Comparison of ENCODE assay signal across 9 cellular contexts in genomic region chr2:218186355-218186766, GRCh38. TPM values are rescaled to one million over a fixed set of nuclear protein-coding genes. Genes with fewer than 3 reads are reported as not detected.
A peak's percentile ranks its signal among the peaks of the same experiment; 100 is the strongest.
DNase-seq lines count a peak whose midpoint lies in the region; TF ChIP-seq lines count a peak whose summit lies in the region.
"Had no signal": no experiment of that assay in that cellular context is flagged by ENCODE, and none has a peak within 500 bp of the region (broad histone marks: within the 10 kb centered on the region; RNA-seq: fewer than 3 reads in every experiment).

No MANE protein-coding gene starts in this region.

- H2AFZ ChIP-seq in parathyroid adenoma, result peak overlapping the region; percentile 83

- no peak overlapping the region for H3K4me3 ChIP-seq in parathyroid adenoma (ENCODE audit: low read depth, low read length)
- no peak overlapping the region for H3K4me3 ChIP-seq in testis
- H3K4me3 ChIP-seq: BLaER1 treated with 17β-estradiol and CSF1 and Interleukin-3, amounts not matched to agents 10 nM and 100 nM had no signal

- peaks cover 9% of the 10 kb centered on the region for H3K4me1 ChIP-seq in parathyroid adenoma
- no peaks in the 10 kb centered on the region for H3K4me1 ChIP-seq in testis

- H3K9ac ChIP-seq in parathyroid adenoma, result no peak overlapping the region

- H3K9me3 ChIP-seq in parathyroid adenoma (ENCODE audit: control insufficient read depth, low read length) (no peaks in the 10 kb centered on the region), testis (no peaks in the 10 kb centered on the region)
- H3K9me3 ChIP-seq: BLaER1 treated with 17β-estradiol and CSF1 and Interleukin-3, amounts not matched to agents 10 nM and 100 nM had no signal

- no peak for TF ChIP-seq POLR2A in testis (IDR thresholded peaks at IDR 0.05)

- WGBS in testis, 2 donors, result 50 to 53% methylated on average over 8 of the region's 8 CpGs

- H3K27me3 ChIP-seq in parathyroid adenoma (ENCODE audit: control insufficient read depth, insufficient read depth, low read length) (no peaks in the 10 kb centered on the region), testis (no peaks in the 10 kb centered on the region)
- H3K27me3 ChIP-seq: BLaER1 treated with 17β-estradiol and CSF1 and Interleukin-3, amounts not matched to agents 10 nM and 100 nM had no signal

- intact Hi-C loops in testis (cut with DNase I; ENCODE audit: low total_unique reads), result no loop called here

- no peaks in the 10 kb centered on the region for H3K36me3 ChIP-seq in parathyroid adenoma (ENCODE audit: control insufficient read depth, insufficient read depth, low read length)
- no peaks in the 10 kb centered on the region for H3K36me3 ChIP-seq in testis (ENCODE audit: low read depth, missing control alignments)
- H3K36me3 ChIP-seq: BLaER1 treated with 17β-estradiol and CSF1 and Interleukin-3, amounts not matched to agents 10 nM and 100 nM had no signal

- TF ChIP-seq CTCF in parathyroid adenoma (IDR thresholded peaks at IDR 0.05) (peak; percentile 79), testis (IDR thresholded peaks at IDR 0.05) (peak; percentile 69 to 84 (median 82))

- H3K4me2 ChIP-seq in parathyroid adenoma (ENCODE audit: low read length), result no peak overlapping the region

- H3K79me2 ChIP-seq in parathyroid adenoma, result no peaks in the 10 kb centered on the region

- peak; percentile 50 for DNase-seq in NCI-H1436 (lab: John Stamatoyannopoulos, UW)
- DNase-seq in NCI-H1436 treated with DMSO at 0.1 percent for 48 hours (lab: John Stamatoyannopoulos, UW), result no peak
- DNase-seq in LoVo (ENCODE audit: low spot score), result peak; percentile 70
- DNase-seq in SHP77 treated with DMSO at 0.1 percent for 48 hours (lab: John Stamatoyannopoulos, UW), result peak; percentile 35
- DNase-seq in activated effector memory CD4-positive, alpha-beta T cell treated with anti-CD3 and anti-CD28 coated beads, Interleukin-2, amount 50 U/mL, for 16 hours, result peak; percentile 86
- DNase-seq in globus pallidus (ENCODE audit: low spot score), result peak; percentile 32
- peak; percentile 76 for DNase-seq in testis

- H3K27ac ChIP-seq in parathyroid adenoma (no peak overlapping the region), testis (no peak overlapping the region)
- H3K27ac ChIP-seq: BLaER1 treated with 17β-estradiol and CSF1 and Interleukin-3, amounts not matched to agents 10 nM and 100 nM had no signal

RNA-seq across cellular contexts. Expression of gene CXCR1, which starts 19.6 kb away (rescaled TPM):
- total RNA-seq in testis, result under 1 TPM in 1 of 2 donors, not detected in 1; 0.16 TPM
- polyA plus RNA-seq in testis (ENCODE audit: insufficient read depth, low read depth, low replicate concordance), result 0.61 TPM

RNA-seq across cellular contexts. Expression of gene ARPC2, which starts 30.6 kb away (rescaled TPM):
- total RNA-seq in testis, result 100 to 1,000 TPM; 255 to 271 TPM
- polyA plus RNA-seq in testis (ENCODE audit: insufficient read depth, low read depth, low replicate concordance), result 338 TPM
